In genomic region chr10:15433850-15434537, GRCh38 we compare ENCODE assay signal across 8 cellular contexts.
DNase-seq lines count a peak whose midpoint lies in the region; ATAC-seq, FAIRE-seq and TF ChIP-seq lines count a peak whose summit lies in the region.

No MANE protein-coding gene starts in this region.

- DNase-seq in NCI-H2171 treated with DMSO at 0.1 percent for 48 hours (lab: John Stamatoyannopoulos, UW) (peak; percentile 42), fibroblast of pulmonary artery (ENCODE audit: low read depth) (peak; percentile 73), natural killer cell (no peak), islet precursor cell (no peak)
- peak; percentile 14 for DNase-seq in activated CD4-positive, alpha-beta memory T cell treated with anti-CD3 and anti-CD28 coated beads for 36 hours

- POLR2A ChIA-PET in activated CD4-positive, alpha-beta memory T cell treated with anti-CD3 and anti-CD28 coated beads for 36 hours (lab: Charles Lee): no interaction called here

- TF ChIP-seq CTCF in fibroblast of pulmonary artery (IDR thresholded peaks at IDR 0.05; ENCODE audit: low read length, missing control alignments) (peak; percentile 59), natural killer cell (IDR thresholded peaks at IDR 0.05) (peak; percentile 87)

- H3K27ac Mint-ChIP-seq in activated CD4-positive, alpha-beta memory T cell treated with anti-CD3 and anti-CD28 coated beads for 36 hours: no peak overlapping the region
- H3K27ac Mint-ChIP-seq in natural killer cell: peak overlapping the region in 1 of 2 donors; percentile 13

- peaks cover 17% of the 10 kb centered on the region for H3K27me3 Mint-ChIP-seq in activated CD4-positive, alpha-beta memory T cell treated with anti-CD3 and anti-CD28 coated beads for 36 hours
- peaks cover 0 to 13% of the 10 kb centered on the region in 2 donors for H3K27me3 Mint-ChIP-seq in natural killer cell (ENCODE audit: low read depth in 2 of 2)

- peak overlapping the region; percentile 56 for H3K4me3 ChIP-seq in fibroblast of pulmonary artery (replicated peaks; ENCODE audit: low read depth, low read length)

- CTCF ChIA-PET in activated CD4-positive, alpha-beta memory T cell treated with anti-CD3 and anti-CD28 coated beads for 36 hours (lab: Charles Lee): interaction anchor here (0.7 to 1.5 kb wide), 12 partner anchors 9 to 311 kb away, joined by 3 to 11 read pairs (median 3); partner anchors contain the start of gene ITGA8

- intact Hi-C loops in activated CD4-positive, alpha-beta memory T cell treated with anti-CD3 and anti-CD28 coated beads for 36 hours (cut with micrococcal nuclease): loop anchor here (5.0 to 10.0 kb wide), 3 partner anchors 293 to 391 kb away; no protein-coding TSS in a partner anchor
- intact Hi-C loops in natural killer cell (cut with micrococcal nuclease): loop anchor here (5.0 kb wide), 1 partner anchor 1343 kb away; no protein-coding TSS in a partner anchor

- ATAC-seq in HG02588 (IDR thresholded peaks at IDR 0.05; ENCODE audit: unreplicated experiment) (peak; percentile 59), natural killer cell (peak in 2 of 3 donors; percentile 57 to 74), HG02870 (IDR thresholded peaks at IDR 0.05; ENCODE audit: unreplicated experiment) (no peak)

- H3K9me3 Mint-ChIP-seq in activated CD4-positive, alpha-beta memory T cell treated with anti-CD3 and anti-CD28 coated beads for 36 hours: no peaks in the 10 kb centered on the region
- no peaks in the 10 kb centered on the region for H3K9me3 Mint-ChIP-seq in natural killer cell

- H3K4me1 Mint-ChIP-seq in activated CD4-positive, alpha-beta memory T cell treated with anti-CD3 and anti-CD28 coated beads for 36 hours (ENCODE audit: low read depth): peaks cover 3% of the 10 kb centered on the region
- H3K4me1 Mint-ChIP-seq in natural killer cell: peaks cover 13% of the 10 kb centered on the region in 2 donors

- H3K4me3 Mint-ChIP-seq in activated CD4-positive, alpha-beta memory T cell treated with anti-CD3 and anti-CD28 coated beads for 36 hours: peak overlapping the region; percentile 48
- H3K4me3 Mint-ChIP-seq in natural killer cell: peak overlapping the region; percentile 97

- H3K36me3 Mint-ChIP-seq in activated CD4-positive, alpha-beta memory T cell treated with anti-CD3 and anti-CD28 coated beads for 36 hours: no peaks in the 10 kb centered on the region
- H3K36me3 Mint-ChIP-seq in natural killer cell: no peaks in the 10 kb centered on the region

- peak; percentile 86 for FAIRE-seq in G401.6 (lab: Jason Lieb, UNC)

Comparison
In these comparisons a context has a peak if more than half of its experiments do, and no peak if none do; other contexts are left out.
1. DNase-seq: peak in NCI-H2171 treated with DMSO at 0.1 percent for 48 hours (single experiment), activated CD4-positive, alpha-beta memory T cell treated with anti-CD3 and anti-CD28 coated beads for 36 hours (single experiment) and fibroblast of pulmonary artery (single experiment); none in natural killer cell (single experiment) and islet precursor cell (single experiment).